ENCODE assay signal across 1 cellular context in genomic region chr19:1270168-1270853, GRCh38.
TF ChIP-seq lines count a peak whose summit lies in the region.

No MANE protein-coding gene starts in this region.

TF ChIP-seq in HepG2, 621 proteins besides CTCF, POLR2A, EP300 and RAD21 (continued from another document):
- TF ChIP-seq HINFP (CRISPR knock-in tag; IDR thresholded peaks at IDR 0.05; ENCODE audit: low read depth) (0 out of 2 replicates have a peak, but pooled peaks have one; percentile 6), KLF11 (CRISPR knock-in tag; IDR thresholded peaks at IDR 0.05) (0 out of 2 replicates have a peak, but pooled peaks have one; percentile 11), ZNF121 (CRISPR knock-in tag; IDR thresholded peaks at IDR 0.05) (peak; percentile 81; the same call in 1 of the 2 replicates), ATF6 (CRISPR knock-in tag; conservative IDR thresholded peaks at IDR 0.05) (no peak), NR2C2 (CRISPR knock-in tag; IDR thresholded peaks at IDR 0.05; ENCODE audit: borderline replicate concordance) (peak; percentile 23), TBP (CRISPR knock-in tag; IDR thresholded peaks at IDR 0.05) (no peak), POLR2AphosphoS5 (IDR thresholded peaks at IDR 0.05; ENCODE audit: low read depth, low read length) (peak; percentile 34; the same call in 1 of the 2 replicates), IKZF1 (IDR thresholded peaks at IDR 0.05) (no peak), ZC3H4 (CRISPR knock-in tag; IDR thresholded peaks at IDR 0.05; ENCODE audit: borderline replicate concordance) (peak; percentile 64; the same call in 1 of the 2 replicates), SRY (CRISPR knock-in tag; IDR thresholded peaks at IDR 0.05) (0 out of 2 replicates have a peak, but pooled peaks have one; percentile 2)
- TF ChIP-seq, protein P1, sequence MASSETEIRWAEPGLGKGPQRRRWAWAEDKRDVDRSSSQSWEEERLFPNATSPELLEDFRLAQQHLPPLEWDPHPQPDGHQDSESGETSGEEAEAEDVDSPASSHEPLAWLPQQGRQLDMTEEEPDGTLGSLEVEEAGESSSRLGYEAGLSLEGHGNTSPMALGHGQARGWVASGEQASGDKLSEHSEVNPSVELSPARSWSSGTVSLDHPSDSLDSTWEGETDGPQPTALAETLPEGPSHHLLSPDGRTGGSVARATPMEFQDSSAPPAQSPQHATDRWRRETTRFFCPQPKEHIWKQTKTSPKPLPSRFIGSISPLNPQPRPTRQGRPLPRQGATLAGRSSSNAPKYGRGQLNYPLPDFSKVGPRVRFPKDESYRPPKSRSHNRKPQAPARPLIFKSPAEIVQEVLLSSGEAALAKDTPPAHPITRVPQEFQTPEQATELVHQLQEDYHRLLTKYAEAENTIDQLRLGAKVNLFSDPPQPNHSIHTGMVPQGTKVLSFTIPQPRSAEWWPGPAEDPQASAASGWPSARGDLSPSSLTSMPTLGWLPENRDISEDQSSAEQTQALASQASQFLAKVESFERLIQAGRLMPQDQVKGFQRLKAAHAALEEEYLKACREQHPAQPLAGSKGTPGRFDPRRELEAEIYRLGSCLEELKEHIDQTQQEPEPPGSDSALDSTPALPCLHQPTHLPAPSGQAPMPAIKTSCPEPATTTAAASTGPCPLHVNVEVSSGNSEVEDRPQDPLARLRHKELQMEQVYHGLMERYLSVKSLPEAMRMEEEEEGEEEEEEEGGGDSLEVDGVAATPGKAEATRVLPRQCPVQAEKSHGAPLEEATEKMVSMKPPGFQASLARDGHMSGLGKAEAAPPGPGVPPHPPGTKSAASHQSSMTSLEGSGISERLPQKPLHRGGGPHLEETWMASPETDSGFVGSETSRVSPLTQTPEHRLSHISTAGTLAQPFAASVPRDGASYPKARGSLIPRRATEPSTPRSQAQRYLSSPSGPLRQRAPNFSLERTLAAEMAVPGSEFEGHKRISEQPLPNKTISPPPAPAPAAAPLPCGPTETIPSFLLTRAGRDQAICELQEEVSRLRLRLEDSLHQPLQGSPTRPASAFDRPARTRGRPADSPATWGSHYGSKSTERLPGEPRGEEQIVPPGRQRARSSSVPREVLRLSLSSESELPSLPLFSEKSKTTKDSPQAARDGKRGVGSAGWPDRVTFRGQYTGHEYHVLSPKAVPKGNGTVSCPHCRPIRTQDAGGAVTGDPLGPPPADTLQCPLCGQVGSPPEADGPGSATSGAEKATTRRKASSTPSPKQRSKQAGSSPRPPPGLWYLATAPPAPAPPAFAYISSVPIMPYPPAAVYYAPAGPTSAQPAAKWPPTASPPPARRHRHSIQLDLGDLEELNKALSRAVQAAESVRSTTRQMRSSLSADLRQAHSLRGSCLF (CRISPR knock-in tag; IDR thresholded peaks at IDR 0.05; ENCODE audit: borderline replicate concordance), result no peak
